1 cellular context compared by ENCODE assay signal in the genomic region with DNA sequence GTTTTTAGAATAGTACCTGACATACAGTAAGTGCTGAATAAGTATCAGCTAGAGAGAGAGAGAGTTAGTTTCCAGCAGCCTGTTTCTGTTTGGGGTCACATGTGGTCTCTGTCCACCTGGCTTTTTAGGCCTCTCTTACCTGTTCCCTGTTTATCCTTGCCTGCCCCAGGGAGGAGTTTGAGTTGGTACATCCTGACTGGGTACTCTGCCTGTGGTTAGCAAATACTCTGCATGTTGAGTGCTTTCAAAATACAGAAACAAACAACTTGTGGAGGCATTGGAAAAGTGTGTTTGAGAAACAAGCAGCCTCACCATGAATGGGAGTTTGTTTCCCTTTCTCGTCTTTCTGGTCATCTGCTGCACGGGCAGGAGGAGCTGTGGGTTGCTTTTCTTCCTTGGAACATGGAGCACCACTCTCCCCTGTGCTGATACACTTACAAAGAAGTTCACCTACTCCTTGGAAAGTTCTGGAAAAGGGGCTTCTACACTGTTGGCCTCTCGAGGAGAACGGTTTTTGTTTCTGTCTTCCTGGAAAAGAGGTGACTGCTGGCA.
TF ChIP-seq lines count a peak whose summit lies in the region.

No MANE protein-coding gene starts in this region.

TF ChIP-seq in IMR-90, 13 proteins besides CTCF, POLR2A, EP300 and RAD21 (continued from another document):
- TF ChIP-seq BHLHE40 (IDR thresholded peaks at IDR 0.05; ENCODE audit: low read depth, low read length) (no peak), RFX5 (IDR thresholded peaks at IDR 0.05; ENCODE audit: low read depth, low read length) (no peak), MAFK (IDR thresholded peaks at IDR 0.05; ENCODE audit: low read depth, low read length) (no peak)
- TF ChIP-seq, protein P1, sequence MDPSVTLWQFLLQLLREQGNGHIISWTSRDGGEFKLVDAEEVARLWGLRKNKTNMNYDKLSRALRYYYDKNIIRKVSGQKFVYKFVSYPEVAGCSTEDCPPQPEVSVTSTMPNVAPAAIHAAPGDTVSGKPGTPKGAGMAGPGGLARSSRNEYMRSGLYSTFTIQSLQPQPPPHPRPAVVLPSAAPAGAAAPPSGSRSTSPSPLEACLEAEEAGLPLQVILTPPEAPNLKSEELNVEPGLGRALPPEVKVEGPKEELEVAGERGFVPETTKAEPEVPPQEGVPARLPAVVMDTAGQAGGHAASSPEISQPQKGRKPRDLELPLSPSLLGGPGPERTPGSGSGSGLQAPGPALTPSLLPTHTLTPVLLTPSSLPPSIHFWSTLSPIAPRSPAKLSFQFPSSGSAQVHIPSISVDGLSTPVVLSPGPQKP (IDR thresholded peaks at IDR 0.05; ENCODE audit: borderline replicate concordance, low read depth, low read length), result no peak
